In the genomic region with DNA sequence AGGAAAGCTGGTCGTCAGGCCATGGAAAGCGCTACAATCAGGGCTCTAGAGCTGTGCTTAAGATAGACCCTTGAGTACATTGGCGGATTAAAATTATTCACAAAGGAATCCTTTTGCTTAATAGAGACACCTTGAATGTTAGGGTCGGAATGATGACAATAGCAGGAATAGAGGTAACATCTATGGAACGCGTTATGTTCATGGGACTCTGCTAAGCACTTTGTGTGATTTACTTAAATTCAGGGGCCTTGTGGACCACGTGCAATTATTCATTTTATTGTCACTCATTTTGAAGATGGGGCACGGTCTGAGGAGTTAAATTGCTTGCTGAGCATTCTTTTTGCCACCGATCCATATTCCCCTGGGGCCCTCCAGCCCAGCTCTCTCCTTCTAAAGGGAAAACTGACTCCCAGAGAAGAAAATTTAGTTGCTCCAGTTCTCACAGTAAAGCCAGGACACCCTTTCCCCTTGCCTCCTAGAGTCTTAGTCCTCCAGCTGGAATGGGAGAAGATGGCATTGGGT, we compare ENCODE assay signal across 8 cellular contexts. TPM values are rescaled to one million over a fixed set of nuclear protein-coding genes. Genes with fewer than 3 reads are reported as not detected.
DNase-seq lines count a peak whose midpoint lies in the region; ATAC-seq and TF ChIP-seq lines count a peak whose summit lies in the region.

No MANE protein-coding gene starts in this region.

- intact Hi-C loops in HCT116 (cut with micrococcal nuclease) = loop anchor here (10.0 kb wide), 1 partner anchor 275 kb away; no protein-coding TSS in a partner anchor

- H3K27me3 ChIP-seq in HCT116 (ENCODE audit: insufficient read depth, low read length) = no peaks in the 10 kb centered on the region
- H3K27me3 ChIP-seq in skeletal muscle tissue (ENCODE audit: control insufficient read depth in 3 of 3, insufficient read depth in 3 of 3, low read length in 3 of 3) = no peaks in the 10 kb centered on the region

- peaks cover 10 to 28% of the 10 kb centered on the region in 2 experiments; a peak in 3 of 4 replicates for H3K4me1 ChIP-seq in HCT116 (ENCODE audit: control insufficient read depth in 1 of 2, insufficient read depth in 2 of 2, low read length in 2 of 2)
- H3K4me1 ChIP-seq in skeletal muscle tissue (ENCODE audit: control insufficient read depth in 3 of 3, insufficient read depth in 3 of 3, low read length in 3 of 3) = peaks cover 10 to 23% (median 12%) of the 10 kb centered on the region in 3 donors

- no peak for TF ChIP-seq POLR2A in HCT116 (IDR thresholded peaks at IDR 0.05; ENCODE audit: borderline replicate concordance, extremely low read depth, insufficient read depth, insufficient read length)

- H3K27ac ChIP-seq in HCT116 (ENCODE audit: low read depth, low read length) = peak overlapping the region; percentile 83
- peak overlapping the region; percentile 86 for H3K27ac ChIP-seq in skeletal muscle tissue (ENCODE audit: low read depth, low read length)

- CTCF ChIA-PET in HCT116 (lab: Charles Lee) = no interaction called here

- POLR2A ChIA-PET in HCT116 (lab: Charles Lee) = interaction anchor here (0.7 to 1.5 kb wide), 3 partner anchors 12 to 1004 kb away, joined by 3 to 4 read pairs (median 3); partner anchors contain the start of gene SPDL1

- peaks cover 39% of the 10 kb centered on the region for H3K79me2 ChIP-seq in HCT116 (ENCODE audit: insufficient read depth, low read length)

- H4K20me1 ChIP-seq in HCT116 (ENCODE audit: insufficient read depth) = peaks cover 8% of the 10 kb centered on the region

- BruUV-seq in HCT116 (replicated peaks; lab: Mats Ljungman, UMichigan) = TSS peak; percentile 98

- no peak for TF ChIP-seq RAD21 in HCT116 (IDR thresholded peaks at IDR 0.05; ENCODE audit: low read depth)

- H2AFZ ChIP-seq in HCT116 (ENCODE audit: low read depth, low read length, poor library complexity, severe bottlenecking) = no peak overlapping the region

- H3K36me3 ChIP-seq in HCT116 (ENCODE audit: control insufficient read depth in 1 of 2, insufficient read depth in 2 of 2, low read length in 2 of 2) = peaks cover 0 to 4% of the 10 kb centered on the region in 2 experiments; a peak in 2 of 4 replicates
- no peaks in the 10 kb centered on the region for H3K36me3 ChIP-seq in skeletal muscle tissue (ENCODE audit: control insufficient read depth in 3 of 3, insufficient read depth in 3 of 3, low read length in 3 of 3)

- H3K9ac ChIP-seq in HCT116 (ENCODE audit: low read length) (peak overlapping the region; percentile 77), skeletal muscle tissue (ENCODE audit: low read depth in 1 of 3, low read length in 3 of 3) (peak overlapping the region; percentile 74 to 86 (median 83))

- no peak for DNase-seq in HCT116 (ENCODE audit: low read depth, low spot score)
- peak; percentile 46 for DNase-seq in SK-N-DZ (ENCODE audit: low spot score)
- no peak for DNase-seq in fibroblast of pulmonary artery (ENCODE audit: low read depth)
- DNase-seq in GM13977 (ENCODE audit: low spot score) = no peak
- no peak for DNase-seq in NCI-H1694 (lab: John Stamatoyannopoulos, UW)
- no peak for DNase-seq in HuH-7 (ENCODE audit: low spot score)
- no peak for DNase-seq in activated CD4-positive, alpha-beta T cell treated with anti-CD3 and anti-CD28 coated beads, Interleukin-2, amount 50 U/mL, for 48 hours

- RAD21 ChIA-PET in HCT116 (lab: Charles Lee; ENCODE audit: low non-redundant PET in 1 of 2, low total read pairs in 2 of 2, uncharacterized antibody in 2 of 2, unreplicated experiment in 2 of 2) = interaction anchor here in 1 of 2 experiments (0.5 kb wide), 1 partner anchor 427 kb away, joined by 3 read pairs; no protein-coding TSS in a partner anchor

- H3K4me3 ChIP-seq in HCT116 (replicated peaks in 1 of 2; ENCODE audit: low read depth in 1 of 2, low read length in 2 of 2) (peak overlapping the region; percentile 51 to 83), fibroblast of pulmonary artery (replicated peaks; ENCODE audit: low read depth, low read length) (peak overlapping the region; percentile 51), skeletal muscle tissue (ENCODE audit: low read length in 3 of 3) (peak overlapping the region; percentile 69 to 91 (median 80))

- no peaks in the 10 kb centered on the region for H3K9me2 ChIP-seq in HCT116 (ENCODE audit: insufficient read depth)

- in situ Hi-C loops in GM13977 (cut with MboI; ENCODE audit: low pct_unique_long_range_greater_than_20kb, low sequenced_read_pairs, unreplicated experiment) = no loop called here

- H3K9me3 ChIP-seq in HCT116 (ENCODE audit: control insufficient read depth in 1 of 2, insufficient read depth in 1 of 2, low read depth in 1 of 2, low read length in 2 of 2) (no peaks in the 10 kb centered on the region), skeletal muscle tissue (ENCODE audit: control insufficient read depth in 3 of 3, low read length in 3 of 3) (no peaks in the 10 kb centered on the region)

- no peak for ATAC-seq in HCT116

- H3K4me2 ChIP-seq in HCT116 (ENCODE audit: low read length) = peak overlapping the region; percentile 98

- TF ChIP-seq CTCF in HCT116 (IDR thresholded peaks at IDR 0.05 in 2 of 3, conservative IDR thresholded peaks at IDR 0.05 in 1 of 3; ENCODE audit: borderline replicate concordance in 1 of 3, insufficient read depth in 1 of 3, low read depth in 2 of 3, low read length in 2 of 3) (no peak), fibroblast of pulmonary artery (IDR thresholded peaks at IDR 0.05; ENCODE audit: low read length, missing control alignments) (no peak), GM13977 (IDR thresholded peaks at IDR 0.05; ENCODE audit: extremely low read depth, insufficient read depth, missing control alignments) (no peak)

TF ChIP-seq in HCT116, 20 proteins besides CTCF, POLR2A, EP300 and RAD21:
- TF ChIP-seq, protein P1, sequence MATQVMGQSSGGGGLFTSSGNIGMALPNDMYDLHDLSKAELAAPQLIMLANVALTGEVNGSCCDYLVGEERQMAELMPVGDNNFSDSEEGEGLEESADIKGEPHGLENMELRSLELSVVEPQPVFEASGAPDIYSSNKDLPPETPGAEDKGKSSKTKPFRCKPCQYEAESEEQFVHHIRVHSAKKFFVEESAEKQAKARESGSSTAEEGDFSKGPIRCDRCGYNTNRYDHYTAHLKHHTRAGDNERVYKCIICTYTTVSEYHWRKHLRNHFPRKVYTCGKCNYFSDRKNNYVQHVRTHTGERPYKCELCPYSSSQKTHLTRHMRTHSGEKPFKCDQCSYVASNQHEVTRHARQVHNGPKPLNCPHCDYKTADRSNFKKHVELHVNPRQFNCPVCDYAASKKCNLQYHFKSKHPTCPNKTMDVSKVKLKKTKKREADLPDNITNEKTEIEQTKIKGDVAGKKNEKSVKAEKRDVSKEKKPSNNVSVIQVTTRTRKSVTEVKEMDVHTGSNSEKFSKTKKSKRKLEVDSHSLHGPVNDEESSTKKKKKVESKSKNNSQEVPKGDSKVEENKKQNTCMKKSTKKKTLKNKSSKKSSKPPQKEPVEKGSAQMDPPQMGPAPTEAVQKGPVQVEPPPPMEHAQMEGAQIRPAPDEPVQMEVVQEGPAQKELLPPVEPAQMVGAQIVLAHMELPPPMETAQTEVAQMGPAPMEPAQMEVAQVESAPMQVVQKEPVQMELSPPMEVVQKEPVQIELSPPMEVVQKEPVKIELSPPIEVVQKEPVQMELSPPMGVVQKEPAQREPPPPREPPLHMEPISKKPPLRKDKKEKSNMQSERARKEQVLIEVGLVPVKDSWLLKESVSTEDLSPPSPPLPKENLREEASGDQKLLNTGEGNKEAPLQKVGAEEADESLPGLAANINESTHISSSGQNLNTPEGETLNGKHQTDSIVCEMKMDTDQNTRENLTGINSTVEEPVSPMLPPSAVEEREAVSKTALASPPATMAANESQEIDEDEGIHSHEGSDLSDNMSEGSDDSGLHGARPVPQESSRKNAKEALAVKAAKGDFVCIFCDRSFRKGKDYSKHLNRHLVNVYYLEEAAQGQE (IDR thresholded peaks at IDR 0.05; ENCODE audit: low read depth) = no peak
- TF ChIP-seq ZBTB33 (IDR thresholded peaks at IDR 0.05; ENCODE audit: extremely low read depth, insufficient replicate concordance, low read length) = no peak

RNA-seq across cellular contexts. Expression of gene PANK3, which starts 0.9 kb away (rescaled TPM):
- total RNA-seq in HCT116 (2021; ENCODE audit: unreplicated experiment) (56.5 TPM), skeletal muscle tissue (38.6 TPM)
- polyA plus RNA-seq in HCT116 (2012) = 5.9 and 6.1 TPM in 2 replicates
- 83.5 and 95.2 TPM in 2 replicates for polyA plus RNA-seq in SK-N-DZ (2014; cell fraction: cytosol; rRNA removed)
- polyA plus RNA-seq in SK-N-DZ (2014; cell fraction: nucleus; rRNA removed) = 63.3 and 68.5 TPM in 2 replicates

RNA-seq across cellular contexts. Expression of gene FBLL1, which starts 50.9 kb away (rescaled TPM):
- total RNA-seq in HCT116 (2021; ENCODE audit: unreplicated experiment) (0.15 TPM), skeletal muscle tissue (0.52 TPM)
- 0.05 TPM in 1 of 2 replicates, not detected in the other for polyA plus RNA-seq in HCT116 (2012)
- polyA plus RNA-seq in SK-N-DZ (2014; cell fraction: cytosol; rRNA removed) = 23.6 and 36.1 TPM in 2 replicates
- 23.4 and 26.5 TPM in 2 replicates for polyA plus RNA-seq in SK-N-DZ (2014; cell fraction: nucleus; rRNA removed)
